11 cellular contexts compared by ENCODE assay signal in the genomic region with DNA sequence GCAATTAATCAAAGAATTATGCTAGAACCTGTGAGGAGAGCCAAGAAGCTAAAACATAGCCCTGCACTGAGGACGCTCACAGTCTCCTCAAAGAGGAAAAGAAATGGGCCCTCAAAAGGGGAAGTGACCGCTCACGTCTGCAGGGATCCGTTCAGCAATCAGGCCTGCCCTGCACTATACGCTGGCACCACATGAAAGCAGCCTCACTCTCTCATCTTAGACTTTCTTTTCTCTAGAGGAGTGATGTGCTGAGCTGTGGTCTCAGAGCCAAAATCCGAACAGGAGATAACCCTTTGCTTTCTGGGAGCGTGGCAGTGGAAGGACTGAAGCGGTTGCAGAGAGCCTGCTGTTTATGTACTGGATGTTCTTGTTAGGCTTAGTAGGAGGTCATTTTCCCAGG. TPM values are rescaled to one million over a fixed set of nuclear protein-coding genes. Genes with fewer than 3 reads are reported as not detected.
DNase-seq lines count a peak whose midpoint lies in the region; ATAC-seq and FAIRE-seq lines count a peak whose summit lies in the region.
"Had no signal": no experiment of that assay in that cellular context is flagged by ENCODE, and none has a peak within 500 bp of the region (broad histone marks: within the 10 kb centered on the region; RNA-seq: fewer than 3 reads in every experiment).

No MANE protein-coding gene starts in this region.

- WGBS in small intestine, 3 donors = 75 to 87% (median 79%) methylated on average over 8 of the region's 8 CpGs

- peak overlapping the region; percentile 65 for H3K4me3 Mint-ChIP-seq in activated CD4-positive, alpha-beta T cell treated with anti-CD3 and anti-CD28 coated beads for 36 hours
- H3K4me3 Mint-ChIP-seq in activated CD4-positive, alpha-beta T cell treated with anti-CD3 and anti-CD28 coated beads, Interleukin-2, amount 10 ng/mL, durations not matched to agents 24 days and 14 days = peak overlapping the region; percentile 84
- H3K4me3 Mint-ChIP-seq: neural progenitor cell had no signal

- H3K27me3 ChIP-seq in small intestine (ENCODE audit: control insufficient read depth in 2 of 2, insufficient read depth in 2 of 2, low read length in 2 of 2) = no peaks in the 10 kb centered on the region
- H3K27me3 ChIP-seq: neural progenitor cell had no signal

- DNase-seq in activated CD4-positive, alpha-beta T cell treated with anti-CD3 and anti-CD28 coated beads for 36 hours = peak; percentile 64
- no peak for DNase-seq in activated CD4-positive, alpha-beta T cell treated with anti-CD3 and anti-CD28 coated beads for 4 hours
- peak; percentile 86 for DNase-seq in activated CD4-positive, alpha-beta T cell treated with anti-CD3 and anti-CD28 coated beads, Interleukin-2, amount 10 ng/mL, durations not matched to agents 24 days and 14 days
- peak; percentile 58 for DNase-seq in stimulated activated CD8-positive, alpha-beta memory T cell treated with anti-CD3 and anti-CD28 coated beads, Interleukin-4, amount 100 ng/mL, for 48 hours
- no peak for DNase-seq in HPDE6-E6E7 (ENCODE audit: extremely low spot score)
- no peak for DNase-seq in mucosa of gallbladder (ENCODE audit: low spot score)
- no peak for DNase-seq in small intestine

- H3K4me3 ChIP-seq in small intestine (ENCODE audit: low read depth in 1 of 2, low read length in 2 of 2) = no peak overlapping the region
- H3K4me3 ChIP-seq: neural progenitor cell had no signal

- peak; percentile 23 for ATAC-seq in activated CD4-positive, alpha-beta T cell treated with anti-CD3 and anti-CD28 coated beads for 36 hours
- ATAC-seq in HG03139 (IDR thresholded peaks at IDR 0.05; ENCODE audit: unreplicated experiment) = peak; percentile 48

- no peaks in the 10 kb centered on the region for H3K9me3 Mint-ChIP-seq in activated CD4-positive, alpha-beta T cell treated with anti-CD3 and anti-CD28 coated beads for 36 hours (ENCODE audit: low read depth)
- H3K9me3 Mint-ChIP-seq in activated CD4-positive, alpha-beta T cell treated with anti-CD3 and anti-CD28 coated beads, Interleukin-2, amount 10 ng/mL, durations not matched to agents 24 days and 14 days = no peaks in the 10 kb centered on the region

- H3K4me1 Mint-ChIP-seq in activated CD4-positive, alpha-beta T cell treated with anti-CD3 and anti-CD28 coated beads for 36 hours = peaks cover 90% of the 10 kb centered on the region
- peaks cover 89% of the 10 kb centered on the region for H3K4me1 Mint-ChIP-seq in activated CD4-positive, alpha-beta T cell treated with anti-CD3 and anti-CD28 coated beads, Interleukin-2, amount 10 ng/mL, durations not matched to agents 24 days and 14 days

- no peaks in the 10 kb centered on the region for H3K36me3 ChIP-seq in small intestine (ENCODE audit: control insufficient read depth in 2 of 2, insufficient read depth in 2 of 2, low read length in 2 of 2)
- H3K36me3 ChIP-seq: neural progenitor cell had no signal

- CTCF ChIA-PET in activated CD4-positive, alpha-beta T cell treated with anti-CD3 and anti-CD28 coated beads for 36 hours (lab: Charles Lee) = interaction anchor here (0.5 to 9.7 kb wide), 6 partner anchors 13 to 299 kb away, joined by 3 to 60 read pairs (median 4); no protein-coding TSS in a partner anchor

- H3K27me3 Mint-ChIP-seq in activated CD4-positive, alpha-beta T cell treated with anti-CD3 and anti-CD28 coated beads for 36 hours = peaks cover 3% of the 10 kb centered on the region
- no peaks in the 10 kb centered on the region for H3K27me3 Mint-ChIP-seq in activated CD4-positive, alpha-beta T cell treated with anti-CD3 and anti-CD28 coated beads, Interleukin-2, amount 10 ng/mL, durations not matched to agents 24 days and 14 days

- no peaks in the 10 kb centered on the region for H3K9me3 ChIP-seq in small intestine (ENCODE audit: control insufficient read depth, low read depth)

- no peak for FAIRE-seq in small intestine (lab: Jason Lieb, UNC)
- FAIRE-seq: endothelial cell of umbilical vein had no signal

- H3K4me1 ChIP-seq in small intestine (ENCODE audit: control insufficient read depth in 2 of 2, insufficient read depth in 1 of 2, low read depth in 1 of 2, low read length in 1 of 2) = no peaks in the 10 kb centered on the region

- H3K27ac Mint-ChIP-seq in activated CD4-positive, alpha-beta T cell treated with anti-CD3 and anti-CD28 coated beads for 36 hours = peak overlapping the region; percentile 95
- peak overlapping the region; percentile 98 for H3K27ac Mint-ChIP-seq in activated CD4-positive, alpha-beta T cell treated with anti-CD3 and anti-CD28 coated beads, Interleukin-2, amount 10 ng/mL, durations not matched to agents 24 days and 14 days
- H3K27ac Mint-ChIP-seq: neural progenitor cell had no signal

- no peaks in the 10 kb centered on the region for H3K36me3 Mint-ChIP-seq in activated CD4-positive, alpha-beta T cell treated with anti-CD3 and anti-CD28 coated beads for 36 hours (ENCODE audit: low read depth)
- H3K36me3 Mint-ChIP-seq in activated CD4-positive, alpha-beta T cell treated with anti-CD3 and anti-CD28 coated beads, Interleukin-2, amount 10 ng/mL, durations not matched to agents 24 days and 14 days (ENCODE audit: low read depth) = peaks cover 2% of the 10 kb centered on the region
- H3K36me3 Mint-ChIP-seq: neural progenitor cell had no signal

- H3K27ac ChIP-seq in small intestine (ENCODE audit: low read depth in 1 of 2, low read length in 1 of 2) = no peak overlapping the region
- H3K27ac ChIP-seq: neural progenitor cell had no signal

- POLR2A ChIA-PET in activated CD4-positive, alpha-beta T cell treated with anti-CD3 and anti-CD28 coated beads for 36 hours (lab: Charles Lee) = interaction anchor here (0.9 to 1.7 kb wide), 4 partner anchors 10 to 17 kb away, joined by 4 to 6 read pairs (median 6); no protein-coding TSS in a partner anchor

- intact Hi-C loops in activated CD4-positive, alpha-beta T cell treated with anti-CD3 and anti-CD28 coated beads for 36 hours (cut with DNase I, micrococcal nuclease) = loop anchor here in 1 of 2 experiments (2.0 kb wide), 1 partner anchor 14 kb away; no protein-coding TSS in a partner anchor
- intact Hi-C loops in activated CD4-positive, alpha-beta T cell treated with anti-CD3 and anti-CD28 coated beads, Interleukin-2, amount 10 ng/mL, durations not matched to agents 24 days and 14 days (cut with micrococcal nuclease) = no loop called here

RNA-seq across cellular contexts. Expression of a gene that starts 6.3 kb away (rescaled TPM):
- total RNA-seq in activated CD4-positive, alpha-beta T cell treated with anti-CD3 and anti-CD28 coated beads for 36 hours = 100 to 1,000 TPM; 659 to 980 TPM
- total RNA-seq in activated CD4-positive, alpha-beta T cell treated with anti-CD3 and anti-CD28 coated beads, Interleukin-2, amount 10 ng/mL, durations not matched to agents 24 days and 14 days = 965 and 989 TPM in 2 replicates
- 1.4 TPM for total RNA-seq in mucosa of gallbladder
- 1 to 10 TPM in 2 of 3 donors, not detected in 1; 1.1 to 2.1 TPM for polyA plus RNA-seq in small intestine
- total RNA-seq: endothelial cell of umbilical vein, temporal lobe had no signal
- polyA plus RNA-seq: endothelial cell of umbilical vein had no signal

RNA-seq across cellular contexts. Expression of a gene that starts 20.4 kb away (rescaled TPM):
- total RNA-seq in activated CD4-positive, alpha-beta T cell treated with anti-CD3 and anti-CD28 coated beads for 36 hours = 100 to 1,000 TPM; 206 to 246 TPM
- total RNA-seq in activated CD4-positive, alpha-beta T cell treated with anti-CD3 and anti-CD28 coated beads, Interleukin-2, amount 10 ng/mL, durations not matched to agents 24 days and 14 days = 258 and 262 TPM in 2 replicates
- 65.5 TPM for total RNA-seq in mucosa of gallbladder
- 10 to 100 TPM; 45.7 to 82.7 (median 65.1) TPM for polyA plus RNA-seq in small intestine

Comparison
In these comparisons a context has a peak if more than half of its experiments do, and no peak if none do; other contexts are left out.
1. DNase-seq: peak in activated CD4-positive, alpha-beta T cell treated with anti-CD3 and anti-CD28 coated beads for 36 hours (single experiment), activated CD4-positive, alpha-beta T cell treated with anti-CD3 and anti-CD28 coated beads, Interleukin-2, amount 10 ng/mL, durations not matched to agents 24 days and 14 days (single experiment) and stimulated activated CD8-positive, alpha-beta memory T cell treated with anti-CD3 and anti-CD28 coated beads, Interleukin-4, amount 100 ng/mL, for 48 hours (single experiment); none in activated CD4-positive, alpha-beta T cell treated with anti-CD3 and anti-CD28 coated beads for 4 hours (0 of 2), HPDE6-E6E7 (single experiment), mucosa of gallbladder (single experiment) and small intestine (single experiment).
2. RNA of a gene that starts 6.3 kb away (total RNA-seq): 965 to 989 TPM in activated CD4-positive, alpha-beta T cell treated with anti-CD3 and anti-CD28 coated beads, Interleukin-2, amount 10 ng/mL, durations not matched to agents 24 days and 14 days and 659 to 980 TPM in activated CD4-positive, alpha-beta T cell treated with anti-CD3 and anti-CD28 coated beads for 36 hours; 1.4 TPM in mucosa of gallbladder (single experiment); every median in the first group is over 100 times any median in the second.